8 cellular contexts compared by ENCODE assay signal in genomic region chr15:60660290-60661051, GRCh38.
A peak's percentile ranks its signal among the peaks of the same experiment; 100 is the strongest.
DNase-seq lines count a peak whose midpoint lies in the region; ATAC-seq and TF ChIP-seq lines count a peak whose summit lies in the region.

No MANE protein-coding gene starts in this region.

- in situ Hi-C loops in GM13977 (cut with MboI; ENCODE audit: low pct_unique_long_range_greater_than_20kb, low sequenced_read_pairs, unreplicated experiment) = no loop called here

- no peaks in the 10 kb centered on the region for H3K27me3 ChIP-seq in testis

- peak; percentile 98 for ATAC-seq in GM21723 (IDR thresholded peaks at IDR 0.05; ENCODE audit: unreplicated experiment)

- TF ChIP-seq POLR2A in testis (IDR thresholded peaks at IDR 0.05) = no peak

- H3K27ac ChIP-seq in testis = peak overlapping the region; percentile 26 to 42

- 44 to 56% methylated on average over 4 of the region's 4 CpGs for WGBS in testis, 2 donors

- H3K9me3 ChIP-seq in testis = no peaks in the 10 kb centered on the region

- H3K4me1 ChIP-seq in testis = peaks cover 8% of the 10 kb centered on the region

- intact Hi-C loops in testis (cut with DNase I; ENCODE audit: low total_unique reads) = no loop called here

- H3K4me3 ChIP-seq in foreskin fibroblast (ENCODE audit: low read depth in 1 of 2, low read length in 2 of 2) (no peak overlapping the region), testis (no peak overlapping the region)

- H3K36me3 ChIP-seq in testis (ENCODE audit: low read depth, missing control alignments) = no peaks in the 10 kb centered on the region

- TF ChIP-seq CTCF in GM13977 (IDR thresholded peaks at IDR 0.05; ENCODE audit: extremely low read depth, insufficient read depth, missing control alignments) (no peak), foreskin fibroblast (IDR thresholded peaks at IDR 0.05; ENCODE audit: low read depth, low read length) (no peak), testis (IDR thresholded peaks at IDR 0.05) (no peak)

- DNase-seq in GM13977 (ENCODE audit: low spot score) = peak; percentile 36
- DNase-seq in M059J (ENCODE audit: low read depth) = peak; percentile 8
- DNase-seq in foreskin fibroblast = peak; percentile 41 to 74
- peak; percentile 45 for DNase-seq in testis
- no peak for DNase-seq in NCI-H2029 treated with DMSO at 0.1 percent for 48 hours (lab: John Stamatoyannopoulos, UW)
- no peak for DNase-seq in NCI-H524 treated with DMSO at 0.1 percent for 48 hours (lab: John Stamatoyannopoulos, UW)
- no peak for DNase-seq in activated naive CD4-positive, alpha-beta T cell (lab: John Stamatoyannopoulos, UW)

Comparison
In these comparisons a context has a peak if more than half of its experiments do, and no peak if none do; other contexts are left out.
1. DNase-seq: peak in GM13977 (single experiment), M059J (single experiment), foreskin fibroblast (2 of 2) and testis (single experiment); none in NCI-H2029 treated with DMSO at 0.1 percent for 48 hours (single experiment), NCI-H524 treated with DMSO at 0.1 percent for 48 hours (single experiment) and activated naive CD4-positive, alpha-beta T cell (0 of 4).